Comparison of ENCODE assay signal across 8 cellular contexts in the genomic region with DNA sequence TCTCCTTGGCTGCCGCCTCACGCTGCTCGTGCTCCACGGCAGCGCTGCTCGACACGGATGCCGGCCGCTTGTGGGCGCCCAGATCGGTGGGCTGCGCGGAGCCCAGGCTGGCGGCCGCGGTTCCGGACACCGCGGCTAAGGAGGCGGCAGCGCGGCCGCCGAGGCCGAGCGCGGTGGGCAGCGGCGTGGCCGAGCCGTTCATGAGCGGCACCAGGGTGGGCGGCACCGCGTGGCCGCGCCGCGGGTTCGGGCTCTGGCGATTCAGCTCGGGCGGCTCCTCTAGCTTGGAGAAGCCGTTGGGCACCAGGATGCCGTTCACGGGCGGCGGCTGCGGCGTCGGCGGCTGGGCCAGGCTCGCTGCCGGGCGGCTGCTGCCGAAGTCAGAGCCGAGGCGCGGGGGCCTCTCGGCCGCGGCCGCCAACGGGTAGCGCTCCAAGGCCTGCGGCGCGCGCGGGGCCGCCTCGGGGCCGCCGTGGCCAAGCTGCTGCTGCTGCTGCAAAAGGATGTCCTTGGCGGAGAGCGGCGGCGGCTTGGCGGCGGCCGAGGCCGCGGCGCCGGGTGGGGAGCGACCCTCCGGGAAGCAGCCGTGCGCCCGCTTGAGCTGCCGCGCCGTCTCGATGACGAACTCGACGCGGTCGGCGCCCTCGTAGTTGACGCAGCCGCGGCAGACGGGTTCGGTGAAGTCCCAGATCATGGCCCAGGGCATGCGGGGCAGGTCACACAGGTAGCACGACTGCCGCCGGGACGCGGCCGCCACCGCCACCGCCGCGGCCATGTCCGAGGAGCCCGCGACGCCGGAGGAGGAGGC. TPM values are rescaled to one million over a fixed set of nuclear protein-coding genes. Genes with fewer than 3 reads are reported as not detected.
DNase-seq lines count a peak whose midpoint lies in the region; ATAC-seq and TF ChIP-seq lines count a peak whose summit lies in the region.

No MANE protein-coding gene starts in this region.

- H3K36me3 Mint-ChIP-seq in activated T-cell treated with anti-CD3 and anti-CD28 coated beads, Interleukin-2, amount 50 U/mL, for 72 hours (ENCODE audit: insufficient read depth in 2 of 2), result peaks cover 31 to 43% of the 10 kb centered on the region in 2 donors

- peak overlapping the region; percentile 85 for H3K4me2 ChIP-seq in osteoblast (ENCODE audit: insufficient read depth, low read length)

- H3K27me3 Mint-ChIP-seq in activated T-cell treated with anti-CD3 and anti-CD28 coated beads, Interleukin-2, amount 50 U/mL, for 72 hours (ENCODE audit: low read depth), result no peaks in the 10 kb centered on the region

- no peaks in the 10 kb centered on the region for H3K9me3 Mint-ChIP-seq in activated T-cell treated with anti-CD3 and anti-CD28 coated beads, Interleukin-2, amount 50 U/mL, for 72 hours

- no peaks in the 10 kb centered on the region for H3K9me3 ChIP-seq in osteoblast (ENCODE audit: low read depth, low read length)
- H3K9me3 ChIP-seq in uterus, result no peaks in the 10 kb centered on the region

- H3K27ac Mint-ChIP-seq in activated T-cell treated with anti-CD3 and anti-CD28 coated beads, Interleukin-2, amount 50 U/mL, for 72 hours, result peak overlapping the region; percentile 75

- intact Hi-C loops in uterus (cut with DNase I; ENCODE audit: low total_unique reads), result loop anchor here (5.0 to 10.0 kb wide), 5 partner anchors 74 to 466 kb away; no protein-coding TSS in a partner anchor

- peaks cover 43% of the 10 kb centered on the region for H3K4me1 Mint-ChIP-seq in activated T-cell treated with anti-CD3 and anti-CD28 coated beads, Interleukin-2, amount 50 U/mL, for 72 hours (ENCODE audit: low read depth)

- DNase-seq in GM12864 (ENCODE audit: low read depth) (no peak), NCI-H2171 treated with DMSO at 0.1 percent for 48 hours (lab: John Stamatoyannopoulos, UW) (peak; percentile 23), fibroblast of mammary gland (ENCODE audit: low read depth) (peak; percentile 42), osteoblast (ENCODE audit: insufficient read length, low spot score, missing footprints) (peak; percentile 80), uterus (peak; percentile 45 to 50), DMS153 (lab: John Stamatoyannopoulos, UW) (no peak)
- DNase-seq in activated T-cell treated with anti-CD3 and anti-CD28 coated beads, Interleukin-2, amount 50 U/mL, for 72 hours, result peak; percentile 83 to 85

- H2AFZ ChIP-seq in osteoblast (ENCODE audit: low read length), result no peak overlapping the region

- H3K27ac ChIP-seq in osteoblast (ENCODE audit: low read depth, low read length) (peak overlapping the region; percentile 99), uterus (peak overlapping the region; percentile 99 to 100)

- H3K4me1 ChIP-seq in osteoblast (ENCODE audit: insufficient read depth, low read length), result peaks cover 37% of the 10 kb centered on the region
- peaks cover 6 to 7% of the 10 kb centered on the region in 2 donors for H3K4me1 ChIP-seq in uterus

- peaks cover 53% of the 10 kb centered on the region for H3K79me2 ChIP-seq in osteoblast (ENCODE audit: insufficient read depth, low read length)

- peak in 1 of 2 donors; percentile 22 for TF ChIP-seq POLR2A in uterus (IDR thresholded peaks at IDR 0.05)

- H3K4me3 Mint-ChIP-seq in activated T-cell treated with anti-CD3 and anti-CD28 coated beads, Interleukin-2, amount 50 U/mL, for 72 hours, result peak overlapping the region; percentile 82 to 97

- H4K20me1 ChIP-seq in osteoblast (ENCODE audit: insufficient read depth, low read length), result peaks cover 15% of the 10 kb centered on the region

- H3K27me3 ChIP-seq in osteoblast (ENCODE audit: insufficient read depth, low read length) (no peaks in the 10 kb centered on the region), uterus (no peaks in the 10 kb centered on the region)

- TF ChIP-seq CTCF in GM12864 (IDR thresholded peaks at IDR 0.05; ENCODE audit: low read depth, low read length, missing control alignments) (no peak), fibroblast of mammary gland (conservative IDR thresholded peaks at IDR 0.05; ENCODE audit: control insufficient read depth, insufficient read depth, low read depth, low read length) (no peak), osteoblast (IDR thresholded peaks at IDR 0.05; ENCODE audit: extremely low read depth, low read depth, low read length) (no peak), uterus (IDR thresholded peaks at IDR 0.05) (peak in 2 of 4 experiments; percentile 4 to 5)

- H3K4me3 ChIP-seq in GM12864 (ENCODE audit: low read depth, low read length) (peak overlapping the region; percentile 87), fibroblast of mammary gland (ENCODE audit: control insufficient read depth, low read depth, low read length) (peak overlapping the region; percentile 84), osteoblast (ENCODE audit: insufficient read depth, low read length) (peak overlapping the region; percentile 91), uterus (peak overlapping the region; percentile 48 to 54)

- ATAC-seq in activated T-cell treated with anti-CD3 and anti-CD28 coated beads, Interleukin-2, amount 50 U/mL, for 72 hours (replicated peaks in 1 of 2), result peak; percentile 10 to 16
- no peak for ATAC-seq in HG02938 (IDR thresholded peaks at IDR 0.05; ENCODE audit: unreplicated experiment)

- H3K36me3 ChIP-seq in osteoblast (ENCODE audit: insufficient read depth, low read length) (peaks cover 46% of the 10 kb centered on the region), uterus (no peaks in the 10 kb centered on the region)

RNA-seq across cellular contexts. Expression of a gene that starts 1.1 kb away (rescaled TPM):
- 100 to 1,000 TPM; 238 to 283 TPM for total RNA-seq in activated T-cell treated with anti-CD3 and anti-CD28 coated beads, Interleukin-2, amount 50 U/mL, for 72 hours
- total RNA-seq in osteoblast (159 and 172 TPM in 2 replicates), uterus (100 to 1,000 TPM in 3 of 4 donors, 10 to 100 TPM in 1; 56.8 to 182 (median 124) TPM)

Comparison
In these comparisons a context has a peak if more than half of its experiments do, and no peak if none do; other contexts are left out.
1. DNase-seq: peak in NCI-H2171 treated with DMSO at 0.1 percent for 48 hours (single experiment), activated T-cell treated with anti-CD3 and anti-CD28 coated beads, Interleukin-2, amount 50 U/mL, for 72 hours (2 of 2), fibroblast of mammary gland (single experiment), osteoblast (single experiment) and uterus (2 of 2); none in GM12864 (single experiment) and DMS153 (single experiment).
2. Peak in every context shown above with its lines, with median percentiles within 50 percentile points of each other: H3K4me3 ChIP-seq.